Comparison of ENCODE assay signal across 10 cellular contexts in genomic region chr19:6925801-6926751, GRCh38. TPM values are rescaled to one million over a fixed set of nuclear protein-coding genes. Genes with fewer than 3 reads are reported as not detected.
DNase-seq lines count a peak whose midpoint lies in the region; ATAC-seq, FAIRE-seq and TF ChIP-seq lines count a peak whose summit lies in the region.
"Had no signal": no experiment of that assay in that cellular context is flagged by ENCODE, and none has a peak within 500 bp of the region (broad histone marks: within the 10 kb centered on the region; RNA-seq: fewer than 3 reads in every experiment).

No MANE protein-coding gene starts in this region.

- ATAC-seq in psoas muscle = no peak

- no peaks in the 10 kb centered on the region for H3K4me1 ChIP-seq in psoas muscle

- 70 to 73% (median 71%) methylated on average over 15 of the region's 15 CpGs for WGBS in psoas muscle, 3 donors

- peak; percentile 30 for DNase-seq in EL
- peak; percentile 51 for DNase-seq in HTR-8/SVneo (ENCODE audit: insufficient read length, low spot score)
- DNase-seq in activated T-cell treated with anti-CD3 and anti-CD28 coated beads for 24 hours (ENCODE audit: low read depth) = peak; percentile 20
- peak; percentile 16 to 17 for DNase-seq in stimulated activated CD4-positive, alpha-beta T cell treated with anti-CD3 and anti-CD28 coated beads, Interleukin-12 subunit alpha, Interleukin-12 subunit beta, amount 100 ng/mL, for 24 hours (ENCODE audit: low read depth in 2 of 2)
- DNase-seq in RCC 7860 (ENCODE audit: low spot score) = no peak
- DNase-seq in DMS114 treated with DMSO at 0.1 percent for 48 hours (lab: John Stamatoyannopoulos, UW; ENCODE audit: unreplicated experiment) = no peak
- DNase-seq in superior temporal gyrus (ENCODE audit: extremely low spot score) = no peak
- DNase-seq in psoas muscle = no peak
- DNase-seq: Kasumi-1, SHP77 had no signal

- FAIRE-seq in HTR-8/SVneo (lab: Jason Lieb, UNC) (no peak), RCC 7860 (lab: Jason Lieb, UNC) (no peak)

- H3K36me3 ChIP-seq in psoas muscle (ENCODE audit: insufficient read depth in 1 of 2, low read depth in 1 of 2) = no peaks in the 10 kb centered on the region

- peaks cover 20% of the 10 kb centered on the region for H3K9me3 ChIP-seq in psoas muscle

- no peak overlapping the region for H3K4me3 ChIP-seq in psoas muscle

- intact Hi-C loops in psoas muscle (cut with DNase I) = no loop called here

- H3K27me3 ChIP-seq in psoas muscle (ENCODE audit: insufficient read depth in 3 of 3, low read length in 2 of 3) = no peaks in the 10 kb centered on the region

- no peak overlapping the region for H3K27ac ChIP-seq in psoas muscle

- TF ChIP-seq CTCF in psoas muscle (IDR thresholded peaks at IDR 0.05) = no peak

RNA-seq across cellular contexts. Expression of gene ADGRE1, which starts 38.7 kb away (rescaled TPM):
- total RNA-seq in psoas muscle = under 1 TPM in 2 of 4 donors, not detected in 2; 0.39 to 0.42 TPM
- polyA plus RNA-seq in psoas muscle = under 1 TPM in 2 of 3 donors, not detected in 1; 0.03 to 0.04 TPM

Comparison
In these comparisons a context has a peak if more than half of its experiments do, and no peak if none do; other contexts are left out.
1. DNase-seq: peak in EL (single experiment), HTR-8/SVneo (single experiment), activated T-cell treated with anti-CD3 and anti-CD28 coated beads for 24 hours (single experiment) and stimulated activated CD4-positive, alpha-beta T cell treated with anti-CD3 and anti-CD28 coated beads, Interleukin-12 subunit alpha, Interleukin-12 subunit beta, amount 100 ng/mL, for 24 hours (2 of 2); none in RCC 7860 (single experiment), DMS114 treated with DMSO at 0.1 percent for 48 hours (single experiment), superior temporal gyrus (single experiment) and psoas muscle (0 of 2).